In genomic region chr16:56281256-56281805, GRCh38 we compare ENCODE assay signal across 1 cellular context.
TF ChIP-seq lines count a peak whose summit lies in the region.

No MANE protein-coding gene starts in this region.

TF ChIP-seq in GM23338, 12 proteins besides CTCF, POLR2A, EP300 and RAD21 (continued from another document):
- peak; percentile 22 for TF ChIP-seq REST (IDR thresholded peaks at IDR 0.05; ENCODE audit: unreplicated experiment)
